1 cellular context compared by ENCODE assay signal in genomic region chr2:109947959-109948520, GRCh38. TPM values are rescaled to one million over a fixed set of nuclear protein-coding genes. Genes with fewer than 3 reads are reported as not detected.
"Had no signal": no experiment of that assay in that cellular context is flagged by ENCODE, and none has a peak within 500 bp of the region (broad histone marks: within the 10 kb centered on the region; RNA-seq: fewer than 3 reads in every experiment).

No MANE protein-coding gene starts in this region.

RNA-seq across cellular contexts. Expression of gene LIMS3, which starts 49.6 kb away (rescaled TPM):
- total RNA-seq: esophagus mucosa had no signal
